12 cellular contexts compared by ENCODE assay signal in genomic region chr6:54135665-54136370, GRCh38. TPM values are rescaled to one million over a fixed set of nuclear protein-coding genes. Genes with fewer than 3 reads are reported as not detected.
A peak's percentile ranks its signal among the peaks of the same experiment; 100 is the strongest.
DNase-seq lines count a peak whose midpoint lies in the region; ATAC-seq and TF ChIP-seq lines count a peak whose summit lies in the region.
"Had no signal": no experiment of that assay in that cellular context is flagged by ENCODE, and none has a peak within 500 bp of the region (broad histone marks: within the 10 kb centered on the region; RNA-seq: fewer than 3 reads in every experiment).

No MANE protein-coding gene starts in this region.

- TF ChIP-seq POLR2A in thyroid gland (IDR thresholded peaks at IDR 0.05) = no peak

- TF ChIP-seq CTCF in 22Rv1 (IDR thresholded peaks at IDR 0.05) (no peak), brain (conservative IDR thresholded peaks at IDR 0.05) (no peak), thyroid gland (IDR thresholded peaks at IDR 0.05) (no peak)

- intact Hi-C loops in thyroid gland (cut with DNase I) = no loop called here

- no peaks in the 10 kb centered on the region for H3K4me1 ChIP-seq in thyroid gland
- H3K4me1 ChIP-seq: neural progenitor cell had no signal

- peak overlapping the region in 3 of 5 experiments; percentile 0 to 65 (median 31) for H3K4me3 Mint-ChIP-seq in brain
- H3K4me3 Mint-ChIP-seq: neural progenitor cell had no signal

- peaks cover 7% of the 10 kb centered on the region for H3K27me3 Mint-ChIP-seq in brain

- peak; percentile 78 for DNase-seq in HT-29 (ENCODE audit: low spot score)
- peak; percentile 24 for DNase-seq in left kidney (ENCODE audit: low read depth, low spot score)
- DNase-seq in mesenteric fat pad (ENCODE audit: low spot score) = no peak
- no peak for DNase-seq in NCI-H1436 treated with DMSO at 0.1 percent for 48 hours (lab: John Stamatoyannopoulos, UW)
- DNase-seq in thyroid gland = no peak
- DNase-seq: MV-4-11, WERI-Rb-1 had no signal

- no peak overlapping the region for H3K4me3 ChIP-seq in thyroid gland (replicated peaks in 1 of 3)
- H3K4me3 ChIP-seq: neural progenitor cell had no signal

- H3K9me3 Mint-ChIP-seq in brain = peaks cover 0 to 19% (median 0%) of the 10 kb centered on the region in 5 experiments
- H3K9me3 Mint-ChIP-seq: neural progenitor cell had no signal

- no peak for ATAC-seq in HG02938 (IDR thresholded peaks at IDR 0.05; ENCODE audit: unreplicated experiment)

- WGBS in thyroid gland, 2 donors = 46 to 51% methylated on average over 2 of the region's 2 CpGs

- peak overlapping the region; percentile 30; the same call in 1 of the 2 replicates for H3K27ac ChIP-seq in 22Rv1
- H3K27ac ChIP-seq in thyroid gland = no peak overlapping the region
- H3K27ac ChIP-seq: neural progenitor cell, WERI-Rb-1 had no signal

- no peaks in the 10 kb centered on the region for H3K9me3 ChIP-seq in thyroid gland

- no peaks in the 10 kb centered on the region for H3K36me3 ChIP-seq in thyroid gland
- H3K36me3 ChIP-seq: neural progenitor cell, WERI-Rb-1 had no signal

- H3K27ac Mint-ChIP-seq in brain = peak overlapping the region in 4 of 5 experiments; percentile 7 to 70 (median 26)
- H3K27ac Mint-ChIP-seq: neural progenitor cell had no signal

- H3K36me3 Mint-ChIP-seq in brain = no peaks in the 10 kb centered on the region
- H3K36me3 Mint-ChIP-seq: neural progenitor cell had no signal

- no peaks in the 10 kb centered on the region for H3K27me3 ChIP-seq in thyroid gland
- H3K27me3 ChIP-seq: neural progenitor cell had no signal

- H3K4me1 Mint-ChIP-seq in brain = peaks cover 12% of the 10 kb centered on the region
- H3K4me1 Mint-ChIP-seq: neural progenitor cell had no signal

RNA-seq across cellular contexts. Expression of gene MLIP, which starts 24.6 kb away (rescaled TPM):
- total RNA-seq in HT-29 (2014; rRNA removed; shearing (Covaris generic)) = not detected in 2 replicates
- 1.6 TPM for polyA plus RNA-seq in brain (ENCODE audit: insufficient read depth, low read depth, low replicate concordance)
- total RNA-seq in mesenteric fat pad (0.29 TPM), thyroid gland (1 to 10 TPM in 3 of 4 donors, not detected in 1; 4.0 to 8.1 (median 4.2) TPM)
- total RNA-seq: OCI-LY7 had no signal

Comparison
In these comparisons a context has a peak if more than half of its experiments do, and no peak if none do; other contexts are left out.
1. DNase-seq: peak in HT-29 (single experiment) and left kidney (single experiment); none in mesenteric fat pad (single experiment), NCI-H1436 treated with DMSO at 0.1 percent for 48 hours (single experiment) and thyroid gland (0 of 2).